In the genomic region with DNA sequence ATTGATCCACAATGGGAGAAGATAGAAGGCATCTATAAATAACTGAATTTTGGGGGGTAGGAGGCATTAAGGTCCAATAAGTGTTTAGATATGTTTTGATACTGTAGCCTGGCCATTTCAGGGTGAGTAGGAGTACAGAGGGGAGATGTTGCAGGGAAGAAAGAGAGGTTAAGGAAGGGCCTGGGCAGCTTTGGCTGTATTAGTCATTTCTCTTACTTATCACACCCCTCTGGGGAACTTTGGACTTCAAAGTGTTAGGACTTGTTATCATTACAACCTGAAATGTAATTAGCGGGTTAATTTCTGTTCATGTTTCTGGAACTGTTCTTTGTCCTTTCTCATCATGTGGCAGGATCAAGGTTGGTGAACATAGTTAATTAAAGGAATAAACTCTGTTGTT, we compare ENCODE assay signal across 12 cellular contexts. TPM values are rescaled to one million over a fixed set of nuclear protein-coding genes. Genes with fewer than 3 reads are reported as not detected.
A peak's percentile ranks its signal among the peaks of the same experiment; 100 is the strongest.
DNase-seq lines count a peak whose midpoint lies in the region; ATAC-seq and TF ChIP-seq lines count a peak whose summit lies in the region.
"Had no signal": no experiment of that assay in that cellular context is flagged by ENCODE, and none has a peak within 500 bp of the region (broad histone marks: within the 10 kb centered on the region; RNA-seq: fewer than 3 reads in every experiment).

No MANE protein-coding gene starts in this region.

- peaks cover 55 to 100% of the 10 kb centered on the region in 2 donors for H3K4me1 ChIP-seq in left lung

- no peak overlapping the region for H3K4me3 ChIP-seq in left lung
- H3K4me3 ChIP-seq: suprapubic skin had no signal

- no peaks in the 10 kb centered on the region for H3K27me3 Mint-ChIP-seq in activated T-helper 17 cell treated with anti-CD3 and anti-CD28 coated beads, Interleukin-2, amount 50 U/mL, for 72 hours

- no peaks in the 10 kb centered on the region for H3K9me3 ChIP-seq in left lung
- H3K9me3 ChIP-seq: suprapubic skin had no signal

- peak overlapping the region; percentile 26 for H3K27ac Mint-ChIP-seq in activated T-helper 17 cell treated with anti-CD3 and anti-CD28 coated beads, Interleukin-2, amount 50 U/mL, for 72 hours

- peak overlapping the region; percentile 74 to 94 for H3K27ac ChIP-seq in left lung
- H3K27ac ChIP-seq in substantia nigra (ENCODE audit: low read depth, low read length, poor library complexity, severe bottlenecking), result no peak overlapping the region

- no peaks in the 10 kb centered on the region for H3K36me3 ChIP-seq in left lung
- H3K36me3 ChIP-seq: suprapubic skin had no signal

- peak; percentile 26 to 57 for ATAC-seq in activated CD4-positive, CD25-positive, alpha-beta regulatory T cell treated with anti-CD3 and anti-CD28 coated beads, Interleukin-2, amount 50 U/mL, for 24 hours
- ATAC-seq in activated T-helper 17 cell treated with anti-CD3 and anti-CD28 coated beads, Interleukin-2, amount 50 U/mL, for 72 hours (replicated peaks), result peak; percentile 68
- peak; percentile 12 for ATAC-seq in left lung
- ATAC-seq in stimulated activated naive CD8-positive, alpha-beta T cell treated with anti-CD3 and anti-CD28 coated beads, Interleukin-15, Interleukin-2, amounts not matched to agents 100 U/mL and 50 U/mL, for 24 hours, result peak; percentile 51

- no peak for DNase-seq in activated CD4-positive, CD25-positive, alpha-beta regulatory T cell treated with anti-CD3 and anti-CD28 coated beads, Interleukin-2, amount 50 U/mL, for 72 hours
- DNase-seq in left lung (no peak), NCI-H748 (lab: John Stamatoyannopoulos, UW; ENCODE audit: unreplicated experiment) (no peak), NAMALWA (ENCODE audit: low spot score) (no peak), substantia nigra (lab: John Stamatoyannopoulos, UW) (no peak)
- no peak for DNase-seq in stimulated activated naive CD8-positive, alpha-beta T cell treated with anti-CD3 and anti-CD28 coated beads, Interleukin-15, Interleukin-2, amounts not matched to agents 100 U/mL and 50 U/mL, for 24 hours
- DNase-seq: hippocampal formation, NCI-H2227 treated with DMSO at 0.1 percent for 48 hours, T1000 had no signal

- H3K4me1 Mint-ChIP-seq in activated T-helper 17 cell treated with anti-CD3 and anti-CD28 coated beads, Interleukin-2, amount 50 U/mL, for 72 hours, result peaks cover 69% of the 10 kb centered on the region

- TF ChIP-seq CTCF in left lung (IDR thresholded peaks at IDR 0.05), result no peak

- H3K27me3 ChIP-seq in left lung, result no peaks in the 10 kb centered on the region
- H3K27me3 ChIP-seq: suprapubic skin had no signal

- intact Hi-C loops in left lung (cut with DNase I), result no loop called here

- H3K36me3 Mint-ChIP-seq in activated T-helper 17 cell treated with anti-CD3 and anti-CD28 coated beads, Interleukin-2, amount 50 U/mL, for 72 hours (ENCODE audit: low read depth), result peaks cover 64% of the 10 kb centered on the region

- H3K4me3 Mint-ChIP-seq in activated T-helper 17 cell treated with anti-CD3 and anti-CD28 coated beads, Interleukin-2, amount 50 U/mL, for 72 hours, result peak overlapping the region; percentile 29

- no peaks in the 10 kb centered on the region for H3K9me3 Mint-ChIP-seq in activated T-helper 17 cell treated with anti-CD3 and anti-CD28 coated beads, Interleukin-2, amount 50 U/mL, for 72 hours

RNA-seq across cellular contexts. Expression of gene SUSD6, which starts 40.3 kb away (rescaled TPM):
- 10 to 100 TPM; 76.9 to 96.4 TPM for total RNA-seq in activated T-helper 17 cell treated with anti-CD3 and anti-CD28 coated beads, Interleukin-2, amount 50 U/mL, for 72 hours
- total RNA-seq in left lung, result 10 to 100 TPM; 63.8 to 77.4 TPM

Comparison
In these comparisons a context has a peak if more than half of its experiments do, and no peak if none do; other contexts are left out.
1. ATAC-seq: peak in every context shown above with its lines; median percentile 68 in activated T-helper 17 cell treated with anti-CD3 and anti-CD28 coated beads, Interleukin-2, amount 50 U/mL, for 72 hours; 51 in stimulated activated naive CD8-positive, alpha-beta T cell treated with anti-CD3 and anti-CD28 coated beads, Interleukin-15, Interleukin-2, amounts not matched to agents 100 U/mL and 50 U/mL, for 24 hours; 42 in activated CD4-positive, CD25-positive, alpha-beta regulatory T cell treated with anti-CD3 and anti-CD28 coated beads, Interleukin-2, amount 50 U/mL, for 24 hours; 12 in left lung.